In genomic region chr7:2632717-2633537, GRCh38 we compare ENCODE assay signal across 8 cellular contexts. TPM values are rescaled to one million over a fixed set of nuclear protein-coding genes. Genes with fewer than 3 reads are reported as not detected.
DNase-seq lines count a peak whose midpoint lies in the region; ATAC-seq and TF ChIP-seq lines count a peak whose summit lies in the region.

No MANE protein-coding gene starts in this region.

- H3K9ac ChIP-seq in parathyroid adenoma, result peak overlapping the region; percentile 25

- peak overlapping the region; percentile 97 for H3K4me2 ChIP-seq in parathyroid adenoma (ENCODE audit: low read length)

- H2AFZ ChIP-seq in parathyroid adenoma, result peak overlapping the region; percentile 63

- H3K27me3 Mint-ChIP-seq in Calu3 (ENCODE audit: unreplicated experiment), result no peaks in the 10 kb centered on the region
- H3K27me3 Mint-ChIP-seq in activated naive CD4-positive, alpha-beta T cell treated with anti-CD3 and anti-CD28 coated beads, Interleukin-2, amount 50 U/mL, for 24 hours, result no peaks in the 10 kb centered on the region

- H3K27me3 ChIP-seq in cardiac muscle cell (no peaks in the 10 kb centered on the region), parathyroid adenoma (ENCODE audit: control insufficient read depth, insufficient read depth, low read length) (no peaks in the 10 kb centered on the region)

- TF ChIP-seq CTCF in Calu3 (IDR thresholded peaks at IDR 0.05; ENCODE audit: unreplicated experiment) (no peak), cardiac muscle cell (IDR thresholded peaks at IDR 0.05; ENCODE audit: low read depth, low read length) (no peak), parathyroid adenoma (IDR thresholded peaks at IDR 0.05) (no peak)

- peaks cover 44% of the 10 kb centered on the region for H3K4me1 Mint-ChIP-seq in Calu3 (ENCODE audit: low read depth, unreplicated experiment)
- peaks cover 17% of the 10 kb centered on the region for H3K4me1 Mint-ChIP-seq in activated naive CD4-positive, alpha-beta T cell treated with anti-CD3 and anti-CD28 coated beads, Interleukin-2, amount 50 U/mL, for 24 hours

- DNase-seq in Calu3 (peak; percentile 73), cardiac muscle cell (ENCODE audit: low read depth in 1 of 2, low spot score in 1 of 2) (peak; percentile 67 to 75), NCI-H2029 treated with DMSO at 0.1 percent for 48 hours (lab: John Stamatoyannopoulos, UW) (no peak)

- H3K27ac ChIP-seq in cardiac muscle cell (peak overlapping the region; percentile 80), parathyroid adenoma (peak overlapping the region; percentile 46)

- H3K27ac Mint-ChIP-seq in Calu3 (ENCODE audit: unreplicated experiment), result peak overlapping the region; percentile 86
- H3K27ac Mint-ChIP-seq in activated naive CD4-positive, alpha-beta T cell treated with anti-CD3 and anti-CD28 coated beads, Interleukin-2, amount 50 U/mL, for 24 hours, result peak overlapping the region; percentile 51

- H3K4me3 ChIP-seq in cardiac muscle cell, result peak overlapping the region; percentile 96
- H3K4me3 ChIP-seq in parathyroid adenoma (ENCODE audit: low read depth, low read length), result peak overlapping the region; percentile 80

- BruUV-seq in Calu3 (replicated peaks; lab: Mats Ljungman, UMichigan), result TSS peak; percentile 96

- H3K4me3 Mint-ChIP-seq in Calu3 (ENCODE audit: low read depth, unreplicated experiment), result peak overlapping the region; percentile 99
- peak overlapping the region; percentile 93 for H3K4me3 Mint-ChIP-seq in activated naive CD4-positive, alpha-beta T cell treated with anti-CD3 and anti-CD28 coated beads, Interleukin-2, amount 50 U/mL, for 24 hours

- H3K36me3 ChIP-seq in cardiac muscle cell (no peaks in the 10 kb centered on the region), parathyroid adenoma (ENCODE audit: control insufficient read depth, insufficient read depth, low read length) (no peaks in the 10 kb centered on the region)

- H3K4me1 ChIP-seq in cardiac muscle cell (ENCODE audit: low read depth) (peaks cover 30% of the 10 kb centered on the region), parathyroid adenoma (peaks cover 12% of the 10 kb centered on the region)

- CTCF ChIA-PET in Calu3 (lab: Charles Lee), result interaction anchor here (0.7 to 1.0 kb wide), 2 partner anchors 37 to 164 kb away, joined by 3 read pairs; no protein-coding TSS in a partner anchor

- H3K9me3 ChIP-seq in cardiac muscle cell (ENCODE audit: low read depth) (no peaks in the 10 kb centered on the region), parathyroid adenoma (ENCODE audit: control insufficient read depth, low read length) (no peaks in the 10 kb centered on the region)

- H3K36me3 Mint-ChIP-seq in Calu3 (ENCODE audit: insufficient read depth, unreplicated experiment), result peaks cover 53% of the 10 kb centered on the region
- no peaks in the 10 kb centered on the region for H3K36me3 Mint-ChIP-seq in activated naive CD4-positive, alpha-beta T cell treated with anti-CD3 and anti-CD28 coated beads, Interleukin-2, amount 50 U/mL, for 24 hours

- ATAC-seq in HG02798 (IDR thresholded peaks at IDR 0.05; ENCODE audit: poor library complexity, unreplicated experiment), result peak; percentile 14
- no peak for ATAC-seq in HG03565 (IDR thresholded peaks at IDR 0.05; ENCODE audit: unreplicated experiment)

- H3K79me2 ChIP-seq in parathyroid adenoma, result peaks cover 46% of the 10 kb centered on the region

- H3K9me3 Mint-ChIP-seq in Calu3 (ENCODE audit: low read depth, unreplicated experiment), result no peaks in the 10 kb centered on the region
- H3K9me3 Mint-ChIP-seq in activated naive CD4-positive, alpha-beta T cell treated with anti-CD3 and anti-CD28 coated beads, Interleukin-2, amount 50 U/mL, for 24 hours, result no peaks in the 10 kb centered on the region

- intact Hi-C loops in Calu3 (cut with micrococcal nuclease; ENCODE audit: unreplicated experiment), result loop anchor here (5.0 kb wide), 1 partner anchor 61 kb away; no protein-coding TSS in a partner anchor

TF ChIP-seq in PFSK-1, 5 proteins besides CTCF, POLR2A, EP300 and RAD21:
- 0 out of 2 replicates have a peak, but pooled peaks have one; percentile 21 for TF ChIP-seq TAF1 (IDR thresholded peaks at IDR 0.05; ENCODE audit: borderline replicate concordance, insufficient read depth, low read length)
- TF ChIP-seq REST (IDR thresholded peaks at IDR 0.05; ENCODE audit: insufficient read depth in 1 of 2, low read depth in 2 of 2, low read length in 2 of 2), result no peak
TF ChIP-seq in PFSK-1: peak in this region for 1.

RNA-seq across cellular contexts. Expression of gene TTYH3, which starts 1.1 kb away (rescaled TPM):
- total RNA-seq in Calu3 (2022) (167 and 187 TPM in 2 replicates), cardiac muscle cell (61.0 and 64.6 TPM in 2 replicates)
- 215 TPM for polyA plus RNA-seq in PFSK-1 (2012; ENCODE audit: insufficient read length, low read depth)
- 71.4 and 86.6 TPM in 2 replicates for polyA plus RNA-seq in cardiac muscle cell

RNA-seq across cellular contexts. Expression of gene AMZ1, which starts 55.1 kb away (rescaled TPM):
- 0.12 and 0.44 TPM in 2 replicates for total RNA-seq in Calu3 (2022)
- 0.60 TPM for polyA plus RNA-seq in PFSK-1 (2012; ENCODE audit: insufficient read length, low read depth)
- 0.80 and 1.1 TPM in 2 replicates for total RNA-seq in cardiac muscle cell
- polyA plus RNA-seq in cardiac muscle cell, result 1.6 and 1.7 TPM in 2 replicates
